Comparison of ENCODE assay signal across 1 cellular context in genomic region chrX:129982300-129983246, GRCh38.
TF ChIP-seq lines count a peak whose summit lies in the region.

Gene BCORL1, plus strand, starts transcription at chrX:129982635. Its CDS starts 22,597 bp downstream, at chrX:130005232.

TF ChIP-seq in K562, 482 proteins besides CTCF, POLR2A, EP300 and RAD21 (continued from another document and continues in another):
- TF ChIP-seq KHSRP (IDR thresholded peaks at IDR 0.05): no peak
- no peak for TF ChIP-seq BCOR (IDR thresholded peaks at IDR 0.05)
- peak; percentile 72; the same call in 1 of the 2 replicates for TF ChIP-seq MTA3 (IDR thresholded peaks at IDR 0.05; ENCODE audit: borderline replicate concordance)
- peak; percentile 72 for TF ChIP-seq SP1 (CRISPR knock-in tag; IDR thresholded peaks at IDR 0.05)
- no peak for TF ChIP-seq SNRNP70 (optimal IDR thresholded peaks at IDR 0.05; ENCODE audit: low read depth, low read length)
- no peak for TF ChIP-seq THRAP3 (IDR thresholded peaks at IDR 0.05; ENCODE audit: borderline replicate concordance)
- TF ChIP-seq RBM22 (IDR thresholded peaks at IDR 0.05; ENCODE audit: low read depth, low read length, poor library complexity, severe bottlenecking): no peak
- TF ChIP-seq E2F8 (IDR thresholded peaks at IDR 0.05; ENCODE audit: low read depth, partially characterized antibody): no peak
- 0 out of 2 replicates have a peak, but pooled peaks have one; percentile 53 for TF ChIP-seq TOE1 (IDR thresholded peaks at IDR 0.05; ENCODE audit: borderline replicate concordance)
- TF ChIP-seq TOE1 (CRISPR knock-in tag; IDR thresholded peaks at IDR 0.05; ENCODE audit: borderline replicate concordance, low read depth): no peak
- TF ChIP-seq FOXJ2 (tag; IDR thresholded peaks at IDR 0.05): 0 out of 2 replicates have a peak, but pooled peaks have one; percentile 63
- no peak for TF ChIP-seq PURB (CRISPR knock-in tag; IDR thresholded peaks at IDR 0.05; ENCODE audit: low read depth)
- TF ChIP-seq, protein P1, sequence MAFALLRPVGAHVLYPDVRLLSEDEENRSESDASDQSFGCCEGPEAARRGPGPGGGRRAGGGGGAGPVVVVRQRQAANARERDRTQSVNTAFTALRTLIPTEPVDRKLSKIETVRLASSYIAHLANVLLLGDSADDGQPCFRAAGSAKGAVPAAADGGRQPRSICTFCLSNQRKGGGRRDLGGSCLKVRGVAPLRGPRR (CRISPR knock-in tag; IDR thresholded peaks at IDR 0.05): no peak
- TF ChIP-seq RHOXF2B (CRISPR knock-in tag; conservative IDR thresholded peaks at IDR 0.05): no peak
- peak; percentile 30 for TF ChIP-seq PKNOX1 (IDR thresholded peaks at IDR 0.05)
- TF ChIP-seq ZNF407 (IDR thresholded peaks at IDR 0.05; ENCODE audit: low read depth): no peak
- TF ChIP-seq CSDE1 (IDR thresholded peaks at IDR 0.05): no peak; a peak in 1 of 4 replicates
- no peak for TF ChIP-seq SNIP1 (IDR thresholded peaks at IDR 0.05; ENCODE audit: low read depth)
- TF ChIP-seq PRPF4 (IDR thresholded peaks at IDR 0.05; ENCODE audit: insufficient read depth, low read depth, low read length, poor library complexity, severe bottlenecking): peak; percentile 33
- no peak for TF ChIP-seq TBL1XR1 (IDR thresholded peaks at IDR 0.05; ENCODE audit: low read length in 2 of 2)
- no peak for TF ChIP-seq DMBX1 (CRISPR knock-in tag; IDR thresholded peaks at IDR 0.05; ENCODE audit: borderline replicate concordance)
- no peak for TF ChIP-seq MEF2D (tag; conservative IDR thresholded peaks at IDR 0.05; ENCODE audit: low read depth)
- TF ChIP-seq, protein P2, sequence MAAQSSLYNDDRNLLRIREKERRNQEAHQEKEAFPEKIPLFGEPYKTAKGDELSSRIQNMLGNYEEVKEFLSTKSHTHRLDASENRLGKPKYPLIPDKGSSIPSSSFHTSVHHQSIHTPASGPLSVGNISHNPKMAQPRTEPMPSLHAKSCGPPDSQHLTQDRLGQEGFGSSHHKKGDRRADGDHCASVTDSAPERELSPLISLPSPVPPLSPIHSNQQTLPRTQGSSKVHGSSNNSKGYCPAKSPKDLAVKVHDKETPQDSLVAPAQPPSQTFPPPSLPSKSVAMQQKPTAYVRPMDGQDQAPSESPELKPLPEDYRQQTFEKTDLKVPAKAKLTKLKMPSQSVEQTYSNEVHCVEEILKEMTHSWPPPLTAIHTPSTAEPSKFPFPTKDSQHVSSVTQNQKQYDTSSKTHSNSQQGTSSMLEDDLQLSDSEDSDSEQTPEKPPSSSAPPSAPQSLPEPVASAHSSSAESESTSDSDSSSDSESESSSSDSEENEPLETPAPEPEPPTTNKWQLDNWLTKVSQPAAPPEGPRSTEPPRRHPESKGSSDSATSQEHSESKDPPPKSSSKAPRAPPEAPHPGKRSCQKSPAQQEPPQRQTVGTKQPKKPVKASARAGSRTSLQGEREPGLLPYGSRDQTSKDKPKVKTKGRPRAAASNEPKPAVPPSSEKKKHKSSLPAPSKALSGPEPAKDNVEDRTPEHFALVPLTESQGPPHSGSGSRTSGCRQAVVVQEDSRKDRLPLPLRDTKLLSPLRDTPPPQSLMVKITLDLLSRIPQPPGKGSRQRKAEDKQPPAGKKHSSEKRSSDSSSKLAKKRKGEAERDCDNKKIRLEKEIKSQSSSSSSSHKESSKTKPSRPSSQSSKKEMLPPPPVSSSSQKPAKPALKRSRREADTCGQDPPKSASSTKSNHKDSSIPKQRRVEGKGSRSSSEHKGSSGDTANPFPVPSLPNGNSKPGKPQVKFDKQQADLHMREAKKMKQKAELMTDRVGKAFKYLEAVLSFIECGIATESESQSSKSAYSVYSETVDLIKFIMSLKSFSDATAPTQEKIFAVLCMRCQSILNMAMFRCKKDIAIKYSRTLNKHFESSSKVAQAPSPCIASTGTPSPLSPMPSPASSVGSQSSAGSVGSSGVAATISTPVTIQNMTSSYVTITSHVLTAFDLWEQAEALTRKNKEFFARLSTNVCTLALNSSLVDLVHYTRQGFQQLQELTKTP (IDR thresholded peaks at IDR 0.05; ENCODE audit: low read depth in 1 of 2, partially characterized antibody in 2 of 2): peak; percentile 32 to 97
- TF ChIP-seq, protein P3, sequence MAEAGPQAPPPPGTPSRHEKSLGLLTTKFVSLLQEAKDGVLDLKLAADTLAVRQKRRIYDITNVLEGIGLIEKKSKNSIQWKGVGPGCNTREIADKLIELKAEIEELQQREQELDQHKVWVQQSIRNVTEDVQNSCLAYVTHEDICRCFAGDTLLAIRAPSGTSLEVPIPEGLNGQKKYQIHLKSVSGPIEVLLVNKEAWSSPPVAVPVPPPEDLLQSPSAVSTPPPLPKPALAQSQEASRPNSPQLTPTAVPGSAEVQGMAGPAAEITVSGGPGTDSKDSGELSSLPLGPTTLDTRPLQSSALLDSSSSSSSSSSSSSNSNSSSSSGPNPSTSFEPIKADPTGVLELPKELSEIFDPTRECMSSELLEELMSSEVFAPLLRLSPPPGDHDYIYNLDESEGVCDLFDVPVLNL (CRISPR knock-in tag; IDR thresholded peaks at IDR 0.05; ENCODE audit: low read depth): no peak
- peak; percentile 90 for TF ChIP-seq PCBP1 (IDR thresholded peaks at IDR 0.05; ENCODE audit: low read depth, low read length, poor library complexity, severe bottlenecking)
- TF ChIP-seq MYNN (IDR thresholded peaks at IDR 0.05): peak; percentile 75
- TF ChIP-seq MYNN (CRISPR knock-in tag; IDR thresholded peaks at IDR 0.05): no peak
- peak; percentile 86 for TF ChIP-seq CREM (IDR thresholded peaks at IDR 0.05; ENCODE audit: low read depth)
- no peak for TF ChIP-seq ZNF3 (CRISPR knock-in tag; IDR thresholded peaks at IDR 0.05)
- TF ChIP-seq RBFOX2 (IDR thresholded peaks at IDR 0.05; ENCODE audit: low read depth, low read length): peak; percentile 100
- no peak for TF ChIP-seq SAFB (IDR thresholded peaks at IDR 0.05; ENCODE audit: borderline replicate concordance, low read depth, low read length)
- TF ChIP-seq REST (CRISPR knock-in tag; IDR thresholded peaks at IDR 0.05; ENCODE audit: low read depth): no peak
- TF ChIP-seq, protein P4, sequence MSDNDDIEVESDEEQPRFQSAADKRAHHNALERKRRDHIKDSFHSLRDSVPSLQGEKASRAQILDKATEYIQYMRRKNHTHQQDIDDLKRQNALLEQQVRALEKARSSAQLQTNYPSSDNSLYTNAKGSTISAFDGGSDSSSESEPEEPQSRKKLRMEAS (CRISPR knock-in tag; IDR thresholded peaks at IDR 0.05): peak; percentile 47; the same call in 1 of the 2 replicates
- TF ChIP-seq HCFC1 (IDR thresholded peaks at IDR 0.05; ENCODE audit: low read depth, low read length): peak; percentile 95
